Comparison of ENCODE assay signal across 17 cellular contexts in the genomic region with DNA sequence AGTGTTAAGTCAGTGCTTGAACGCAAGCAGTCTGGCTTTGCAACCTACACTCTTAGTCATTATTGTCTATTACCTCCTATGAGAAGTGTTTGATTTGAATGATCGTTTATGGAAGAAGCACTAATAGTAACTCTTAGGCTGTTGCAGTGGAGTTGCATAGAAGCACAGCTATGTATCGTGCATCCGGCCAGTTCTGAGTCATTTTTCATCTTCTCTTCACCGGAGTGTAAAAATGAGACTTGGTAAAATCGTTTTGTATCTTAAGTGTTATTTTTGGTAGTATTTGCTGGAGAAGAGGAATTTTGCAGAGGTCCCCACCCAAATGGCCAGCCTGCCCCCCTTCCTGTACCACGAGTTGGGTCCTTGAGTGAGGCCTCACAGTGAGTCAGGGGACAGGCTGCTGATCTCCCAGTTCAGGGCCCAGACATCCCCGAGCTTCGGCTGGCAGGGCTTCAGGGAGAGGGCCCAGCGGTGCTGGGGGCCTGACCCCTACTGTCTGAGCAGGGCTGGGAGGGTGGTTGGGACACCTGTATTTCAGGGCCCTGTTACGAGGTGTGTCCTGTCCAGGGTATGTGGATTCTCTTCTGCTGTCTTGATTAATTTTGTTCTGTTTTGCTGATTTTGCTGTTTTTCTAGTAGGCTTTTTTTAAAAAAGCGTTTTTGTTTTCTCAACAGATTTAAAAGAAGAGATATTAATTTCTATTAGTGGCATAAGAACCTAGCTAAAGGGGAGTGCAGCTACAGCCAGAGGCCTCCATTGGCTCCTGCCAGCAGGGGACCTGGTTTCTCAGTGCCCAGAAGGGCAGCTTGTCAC.
"Had no signal": no experiment of that assay in that cellular context is flagged by ENCODE, and none has a peak within 500 bp of the region (broad histone marks: within the 10 kb centered on the region; RNA-seq: fewer than 3 reads in every experiment).

No MANE protein-coding gene starts in this region.

- H3K4me3 Mint-ChIP-seq: activated naive CD4-positive, alpha-beta T cell treated with anti-CD3 and anti-CD28 coated beads, Interleukin-2, amount 50 U/mL, for 24 hours; naive thymus-derived CD4-positive, alpha-beta T cell; stimulated activated naive B cell treated with anti-CD40 and anti-IgM and Interleukin-4, amounts not matched to agents 10 μg/mL and 1 μg/mL and 100 μg/mL, for 72 hours had no signal

- H3K4me1 ChIP-seq: breast epithelium, gastrocnemius medialis, parathyroid adenoma, uterus had no signal

- H3K27ac Mint-ChIP-seq: activated naive CD4-positive, alpha-beta T cell treated with anti-CD3 and anti-CD28 coated beads, Interleukin-2, amount 50 U/mL, for 24 hours; naive thymus-derived CD4-positive, alpha-beta T cell; stimulated activated naive B cell treated with anti-CD40 and anti-IgM and Interleukin-4, amounts not matched to agents 10 μg/mL and 1 μg/mL and 100 μg/mL, for 72 hours had no signal

- H3K27ac ChIP-seq: breast epithelium, gastrocnemius medialis, heart right ventricle, parathyroid adenoma, tibial artery, uterus had no signal

- H3K4me1 Mint-ChIP-seq: activated naive CD4-positive, alpha-beta T cell treated with anti-CD3 and anti-CD28 coated beads, Interleukin-2, amount 50 U/mL, for 24 hours had no signal

- H3K27me3 ChIP-seq: breast epithelium, gastrocnemius medialis, heart right ventricle, tibial artery, uterus had no signal

- H3K27me3 Mint-ChIP-seq: stimulated activated naive B cell treated with anti-CD40 and anti-IgM and Interleukin-4, amounts not matched to agents 10 μg/mL and 1 μg/mL and 100 μg/mL, for 72 hours had no signal

- H3K9me3 Mint-ChIP-seq: stimulated activated naive B cell treated with anti-CD40 and anti-IgM and Interleukin-4, amounts not matched to agents 10 μg/mL and 1 μg/mL and 100 μg/mL, for 72 hours had no signal

- H3K36me3 ChIP-seq: breast epithelium, gastrocnemius medialis, uterus had no signal

- H3K9me3 ChIP-seq: breast epithelium, gastrocnemius medialis, heart right ventricle, mucosa of descending colon, tibial artery, uterus had no signal

- ATAC-seq: gastrocnemius medialis; mucosa of descending colon; naive thymus-derived CD4-positive, alpha-beta T cell; stimulated activated naive B cell treated with anti-CD40 and anti-IgM and Interleukin-4, amounts not matched to agents 10 μg/mL and 1 μg/mL and 100 μg/mL, for 72 hours had no signal

- DNase-seq: activated CD4-positive, CD25-positive, alpha-beta regulatory T cell treated with anti-CD3 and anti-CD28 coated beads, Interleukin-2, amount 50 U/mL, for 72 hours; activated effector memory CD4-positive, alpha-beta T cell treated with Interleukin-2 at 50 U/mL for 16 hours; activated T-cell treated with anti-CD3 and anti-CD28 coated beads, Interleukin-2, amount 50 U/mL, for 1 hour; amygdala; cerebellar nuclear complex; dermis blood vessel endothelial cell; gastrocnemius medialis; heart right ventricle; islet precursor cell; mucosa of descending colon; naive thymus-derived CD4-positive, alpha-beta T cell; stimulated activated naive B cell treated with anti-CD40 and anti-IgM and Interleukin-4, amounts not matched to agents 10 μg/mL and 1 μg/mL and 100 μg/mL, for 72 hours; tibial artery; uterus had no signal

- H3K36me3 Mint-ChIP-seq: activated naive CD4-positive, alpha-beta T cell treated with anti-CD3 and anti-CD28 coated beads, Interleukin-2, amount 50 U/mL, for 24 hours; naive thymus-derived CD4-positive, alpha-beta T cell had no signal

- H3K4me3 ChIP-seq: breast epithelium, gastrocnemius medialis, heart right ventricle, mucosa of descending colon, tibial artery, uterus had no signal
